ENCODE assay signal across 27 cellular contexts in genomic region chr12:124737772-124738635, GRCh38.
DNase-seq lines count a peak whose midpoint lies in the region; ATAC-seq, FAIRE-seq and TF ChIP-seq lines count a peak whose summit lies in the region.
"Had no signal": no experiment of that assay in that cellular context is flagged by ENCODE, and none has a peak within 500 bp of the region (broad histone marks: within the 10 kb centered on the region; RNA-seq: fewer than 3 reads in every experiment).

No MANE protein-coding gene starts in this region.

- no peaks in the 10 kb centered on the region for H3K79me2 ChIP-seq in HCT116 (ENCODE audit: insufficient read depth, low read length)
- no peaks in the 10 kb centered on the region for H3K79me2 ChIP-seq in endothelial cell of umbilical vein (ENCODE audit: control insufficient read depth, insufficient read depth, low read length)

- POLR2A ChIA-PET in HCT116 (lab: Charles Lee), result interaction anchor here (0.6 kb wide), 1 partner anchor 1848 kb away, joined by 4 read pairs; no protein-coding TSS in a partner anchor
- POLR2A ChIA-PET in endothelial cell of umbilical vein (lab: Charles Lee), result no interaction called here

- H3K4me1 ChIP-seq in HCT116 (ENCODE audit: control insufficient read depth in 1 of 2, insufficient read depth in 2 of 2, low read length in 2 of 2) (peaks cover 55 to 60% of the 10 kb centered on the region in 2 experiments), endothelial cell of umbilical vein (ENCODE audit: control insufficient read depth, extremely low read depth, insufficient read depth, low read length) (peaks cover 37% of the 10 kb centered on the region)

- ATAC-seq in HCT116, result no peak
- no peak for ATAC-seq in HG02884 (IDR thresholded peaks at IDR 0.05; ENCODE audit: unreplicated experiment)
- ATAC-seq: activated CD8-positive, alpha-beta memory T cell treated with anti-CD3 and anti-CD28 coated beads, Interleukin-2, amount 10 ng/mL, durations not matched to agents 7 days and 5 days; SK-N-SH treated with all-trans-retinoic acid at 6 μM for 48 hours; stimulated activated naive B cell treated with anti-CD40 and anti-IgM and Interleukin-4, amounts not matched to agents 10 μg/mL and 1 μg/mL and 100 μg/mL, for 72 hours had no signal

- FAIRE-seq in endothelial cell of umbilical vein (lab: Jason Lieb, UNC), result peak; percentile 46

- no peaks in the 10 kb centered on the region for H3K9me3 Mint-ChIP-seq in progenitor cell of endocrine pancreas (ENCODE audit: low read depth)
- H3K9me3 Mint-ChIP-seq: activated CD4-positive, alpha-beta T cell treated with anti-CD3 and anti-CD28 coated beads, Interleukin-2, amount 10 ng/mL, durations not matched to agents 7 days and 5 days; activated T-cell treated with anti-CD3 and anti-CD28 coated beads, Interleukin-2, amount 50 U/mL, for 72 hours; CD4-positive, alpha-beta memory T cell; stimulated activated naive B cell treated with anti-CD40 and anti-IgM and Interleukin-4, amounts not matched to agents 10 μg/mL and 1 μg/mL and 100 μg/mL, for 72 hours had no signal

- H3K36me3 ChIP-seq in HCT116 (ENCODE audit: control insufficient read depth in 1 of 2, insufficient read depth in 2 of 2, low read length in 2 of 2) (no peaks in the 10 kb centered on the region), endothelial cell of umbilical vein (ENCODE audit: control insufficient read depth in 2 of 2, extremely low read depth in 1 of 2, insufficient read depth in 2 of 2, low read length in 2 of 2) (no peaks in the 10 kb centered on the region)
- H3K36me3 ChIP-seq: heart left ventricle, WERI-Rb-1 had no signal

- H3K9me2 ChIP-seq in HCT116 (ENCODE audit: insufficient read depth), result no peaks in the 10 kb centered on the region

- dilution Hi-C loops in endothelial cell of umbilical vein (cut with MboI; ENCODE audit: extremely low pct_ligation_motif_present, low sequenced_read_pairs), result loop anchor here (10.0 kb wide), 1 partner anchor 53 kb away; no protein-coding TSS in a partner anchor

- no peaks in the 10 kb centered on the region for H3K9me1 ChIP-seq in endothelial cell of umbilical vein (replicated peaks; ENCODE audit: control insufficient read depth, extremely low read depth, insufficient read depth, low read length)

- H3K4me2 ChIP-seq in HCT116 (ENCODE audit: low read length), result peak overlapping the region; percentile 73
- H3K4me2 ChIP-seq in endothelial cell of umbilical vein (ENCODE audit: insufficient read depth, low read length), result no peak overlapping the region

- H4K20me1 ChIP-seq in HCT116 (ENCODE audit: insufficient read depth) (no peaks in the 10 kb centered on the region), endothelial cell of umbilical vein (replicated peaks; ENCODE audit: control insufficient read depth, extremely low read depth, insufficient read depth, low read length) (no peaks in the 10 kb centered on the region)

- H3K27me3 ChIP-seq in HCT116 (ENCODE audit: insufficient read depth, low read length) (no peaks in the 10 kb centered on the region), endothelial cell of umbilical vein (ENCODE audit: control insufficient read depth in 2 of 2, insufficient read depth in 2 of 2, low read length in 2 of 2) (no peaks in the 10 kb centered on the region)
- H3K27me3 ChIP-seq: heart left ventricle had no signal

- peak overlapping the region; percentile 19 for H2AFZ ChIP-seq in HCT116 (ENCODE audit: low read depth, low read length, poor library complexity, severe bottlenecking)
- no peak overlapping the region for H2AFZ ChIP-seq in endothelial cell of umbilical vein (ENCODE audit: low read depth, low read length)

- TF ChIP-seq POLR2A in HCT116 (IDR thresholded peaks at IDR 0.05; ENCODE audit: borderline replicate concordance, extremely low read depth, insufficient read depth, insufficient read length) (no peak), endothelial cell of umbilical vein (IDR thresholded peaks at IDR 0.05; ENCODE audit: low read depth, low read length) (no peak)

- H3K9me3 ChIP-seq in HCT116 (ENCODE audit: control insufficient read depth in 1 of 2, insufficient read depth in 1 of 2, low read depth in 1 of 2, low read length in 2 of 2) (no peaks in the 10 kb centered on the region), endothelial cell of umbilical vein (replicated peaks; ENCODE audit: control insufficient read depth, insufficient read depth, low read length) (peaks cover 3% of the 10 kb centered on the region)

- RAD21 ChIA-PET in HCT116 (lab: Charles Lee; ENCODE audit: low non-redundant PET in 1 of 2, low total read pairs in 2 of 2, uncharacterized antibody in 2 of 2, unreplicated experiment in 2 of 2), result interaction anchor here in 1 of 2 experiments (0.6 kb wide), 1 partner anchor 14 kb away, joined by 3 read pairs; no protein-coding TSS in a partner anchor

- CTCF ChIA-PET in HCT116 (lab: Charles Lee) (no interaction called here), endothelial cell of umbilical vein (lab: Charles Lee) (interaction anchor here (1.3 to 1.6 kb wide), 2 partner anchors 11 to 17 kb away, joined by 3 read pairs; no protein-coding TSS in a partner anchor)

- H3K9ac ChIP-seq in HCT116 (ENCODE audit: low read length), result 0 out of 2 replicates have a peak overlapping the region, but pooled peaks have one; percentile 11
- H3K9ac ChIP-seq in endothelial cell of umbilical vein (replicated peaks; ENCODE audit: extremely low read depth, insufficient read depth, low read length), result no peak overlapping the region

- intact Hi-C loops in HCT116 (cut with micrococcal nuclease) (no loop called here), endothelial cell of umbilical vein (cut with micrococcal nuclease) (no loop called here)

- peaks cover 10% of the 10 kb centered on the region for H3K4me1 Mint-ChIP-seq in progenitor cell of endocrine pancreas (ENCODE audit: low read depth)

- TF ChIP-seq CTCF in HCT116 (IDR thresholded peaks at IDR 0.05 in 2 of 3, conservative IDR thresholded peaks at IDR 0.05 in 1 of 3; ENCODE audit: borderline replicate concordance in 1 of 3, insufficient read depth in 1 of 3, low read depth in 2 of 3, low read length in 2 of 3) (no peak), endothelial cell of umbilical vein (IDR thresholded peaks at IDR 0.05; ENCODE audit: extremely low read depth in 1 of 2, insufficient read depth in 1 of 2, low read depth in 1 of 2, low read length in 2 of 2) (no peak), progenitor cell of endocrine pancreas (IDR thresholded peaks at IDR 0.05; ENCODE audit: unreplicated experiment) (no peak)

- peak overlapping the region; percentile 80 for H3K27ac Mint-ChIP-seq in progenitor cell of endocrine pancreas
- H3K27ac Mint-ChIP-seq: activated CD4-positive, alpha-beta T cell treated with anti-CD3 and anti-CD28 coated beads, Interleukin-2, amount 10 ng/mL, durations not matched to agents 7 days and 5 days; activated CD8-positive, alpha-beta memory T cell treated with anti-CD3 and anti-CD28 coated beads, Interleukin-2, amount 10 ng/mL, durations not matched to agents 7 days and 5 days; activated T-cell treated with anti-CD3 and anti-CD28 coated beads, Interleukin-2, amount 50 U/mL, for 72 hours; naive B cell; stimulated activated naive B cell treated with anti-CD40 and anti-IgM and Interleukin-4, amounts not matched to agents 10 μg/mL and 1 μg/mL and 100 μg/mL, for 72 hours had no signal

- no peak for DNase-seq in HCT116 (ENCODE audit: low read depth, low spot score)
- peak; percentile 64 for DNase-seq in SW480 (ENCODE audit: low spot score)
- DNase-seq in endothelial cell of umbilical vein (ENCODE audit: low read depth, low spot score), result no peak
- DNase-seq in progenitor cell of endocrine pancreas (ENCODE audit: low spot score, unreplicated experiment), result no peak
- DNase-seq in dermis blood vessel endothelial cell, result no peak
- DNase-seq in AG08395 (ENCODE audit: low spot score), result no peak
- DNase-seq in effector CD8-positive, alpha-beta T cell (lab: John Stamatoyannopoulos, UW), result no peak
- DNase-seq: activated CD4-positive, alpha-beta T cell treated with anti-CD3 and anti-CD28 coated beads, Interleukin-2, amount 10 ng/mL, durations not matched to agents 7 days and 5 days; activated CD8-positive, alpha-beta memory T cell treated with anti-CD3 and anti-CD28 coated beads, Interleukin-2, amount 10 ng/mL, durations not matched to agents 7 days and 5 days; activated naive CD4-positive, alpha-beta T cell treated with Interleukin-2 at 50 U/mL for 16 hours; activated T-cell treated with anti-CD3 and anti-CD28 coated beads, Interleukin-2, amount 50 U/mL, for 72 hours; caudate nucleus; CD4-positive, alpha-beta memory T cell; DMS153; KG1; MM.1S; naive B cell; NCI-H1436; NCI-H510A treated with DMSO at 0.1 percent for 48 hours; RPMI8226; stimulated activated CD4-positive, alpha-beta T cell treated with anti-CD3 and anti-CD28 coated beads, Interleukin-4, amount 100 ng/mL, for 24 hours; stimulated activated naive B cell treated with anti-CD40 and anti-IgM and Interleukin-4, amounts not matched to agents 10 μg/mL and 1 μg/mL and 100 μg/mL, for 72 hours; WERI-Rb-1 had no signal

- no peak overlapping the region for H3K4me3 Mint-ChIP-seq in progenitor cell of endocrine pancreas (ENCODE audit: low read depth)
- H3K4me3 Mint-ChIP-seq: activated CD4-positive, alpha-beta T cell treated with anti-CD3 and anti-CD28 coated beads, Interleukin-2, amount 10 ng/mL, durations not matched to agents 7 days and 5 days; activated CD8-positive, alpha-beta memory T cell treated with anti-CD3 and anti-CD28 coated beads, Interleukin-2, amount 10 ng/mL, durations not matched to agents 7 days and 5 days; activated T-cell treated with anti-CD3 and anti-CD28 coated beads, Interleukin-2, amount 50 U/mL, for 72 hours; naive B cell; stimulated activated naive B cell treated with anti-CD40 and anti-IgM and Interleukin-4, amounts not matched to agents 10 μg/mL and 1 μg/mL and 100 μg/mL, for 72 hours had no signal

- H3K4me3 ChIP-seq in HCT116 (replicated peaks in 1 of 2; ENCODE audit: low read depth in 1 of 2, low read length in 2 of 2) (no peak overlapping the region), endothelial cell of umbilical vein (replicated peaks in 1 of 3; ENCODE audit: insufficient read depth in 1 of 3, low read depth in 1 of 3, low read length in 3 of 3) (no peak overlapping the region)
- H3K4me3 ChIP-seq: heart left ventricle had no signal

- H3K36me3 Mint-ChIP-seq in progenitor cell of endocrine pancreas (ENCODE audit: insufficient read depth), result no peaks in the 10 kb centered on the region
- H3K36me3 Mint-ChIP-seq: activated CD8-positive, alpha-beta memory T cell treated with anti-CD3 and anti-CD28 coated beads, Interleukin-2, amount 10 ng/mL, durations not matched to agents 7 days and 5 days; CD4-positive, alpha-beta memory T cell; naive B cell; stimulated activated naive B cell treated with anti-CD40 and anti-IgM and Interleukin-4, amounts not matched to agents 10 μg/mL and 1 μg/mL and 100 μg/mL, for 72 hours had no signal

- H3K27ac ChIP-seq in HCT116 (ENCODE audit: low read depth, low read length) (peak overlapping the region; percentile 30; the same call in 1 of the 2 replicates), endothelial cell of umbilical vein (ENCODE audit: insufficient read depth, low read depth, low read length) (no peak overlapping the region)
- H3K27ac ChIP-seq: epithelial cell of prostate, WERI-Rb-1 had no signal

- no TSS peak for BruUV-seq in HCT116 (replicated peaks; lab: Mats Ljungman, UMichigan)
- no TSS peak for BruUV-seq in endothelial cell of umbilical vein (replicated peaks; lab: Mats Ljungman, UMichigan)

- no peak for TF ChIP-seq RAD21 in HCT116 (IDR thresholded peaks at IDR 0.05; ENCODE audit: low read depth)

- H3K27me3 Mint-ChIP-seq in progenitor cell of endocrine pancreas, result peaks cover 3% of the 10 kb centered on the region
